9 cellular contexts compared by ENCODE assay signal in genomic region chr10:43120948-43121290, GRCh38. TPM values are rescaled to one million over a fixed set of nuclear protein-coding genes. Genes with fewer than 3 reads are reported as not detected.
DNase-seq lines count a peak whose midpoint lies in the region; ATAC-seq and TF ChIP-seq lines count a peak whose summit lies in the region.
"Had no signal": no experiment of that assay in that cellular context is flagged by ENCODE, and none has a peak within 500 bp of the region (broad histone marks: within the 10 kb centered on the region; RNA-seq: fewer than 3 reads in every experiment).

No MANE protein-coding gene starts in this region.

- intact Hi-C loops in prostate gland (cut with DNase I): no loop called here

- H3K27me3 ChIP-seq in CD8-positive, alpha-beta memory T cell (ENCODE audit: insufficient read depth, low read length, poor library complexity, severe bottlenecking): no peaks in the 10 kb centered on the region
- H3K27me3 ChIP-seq in osteoblast (ENCODE audit: insufficient read depth, low read length) (peaks cover 7% of the 10 kb centered on the region), prostate gland (replicated peaks; ENCODE audit: insufficient read depth) (no peaks in the 10 kb centered on the region)
- H3K27me3 ChIP-seq: adrenal gland had no signal

- peak overlapping the region in 7 of 8 donors; percentile 70 to 95 (median 90) for H3K27ac Mint-ChIP-seq in CD8-positive, alpha-beta memory T cell

- no peak overlapping the region for H3K27ac ChIP-seq in CD8-positive, alpha-beta memory T cell (ENCODE audit: low read depth, low read length)
- H3K27ac ChIP-seq in osteoblast (ENCODE audit: low read depth, low read length) (no peak overlapping the region), prostate gland (no peak overlapping the region)
- H3K27ac ChIP-seq: adrenal gland had no signal

- 75% methylated on average over 3 of the region's 3 CpGs for WGBS in prostate gland

- peaks cover 0 to 2% of the 10 kb centered on the region in 2 donors for H3K27me3 Mint-ChIP-seq in CD8-positive, alpha-beta memory T cell

- no peaks in the 10 kb centered on the region for H3K9me3 ChIP-seq in CD8-positive, alpha-beta memory T cell (ENCODE audit: low read length)
- no peaks in the 10 kb centered on the region for H3K9me3 ChIP-seq in osteoblast (ENCODE audit: low read depth, low read length)
- H3K9me3 ChIP-seq in prostate gland: no peaks in the 10 kb centered on the region
- H3K9me3 ChIP-seq: adrenal gland had no signal

- H3K79me2 ChIP-seq in osteoblast (ENCODE audit: insufficient read depth, low read length): no peaks in the 10 kb centered on the region

- H3K4me3 ChIP-seq in CD8-positive, alpha-beta memory T cell (ENCODE audit: low read length): peak overlapping the region; percentile 24
- H3K4me3 ChIP-seq in osteoblast (ENCODE audit: insufficient read depth, low read length) (no peak overlapping the region), prostate gland (no peak overlapping the region)
- H3K4me3 ChIP-seq: adrenal gland had no signal

- TF ChIP-seq POLR2A in prostate gland (IDR thresholded peaks at IDR 0.05): no peak

- POLR2A ChIA-PET in CD8-positive, alpha-beta memory T cell (lab: Charles Lee): interaction anchor here (0.8 to 2.7 kb wide), 3 partner anchors 8 to 19 kb away, joined by 3 to 12 read pairs (median 3); partner anchors contain the start of gene CSGALNACT2

- H3K9me3 Mint-ChIP-seq in CD8-positive, alpha-beta memory T cell: no peaks in the 10 kb centered on the region

- H3K4me2 ChIP-seq in osteoblast (ENCODE audit: insufficient read depth, low read length): no peak overlapping the region

- peak overlapping the region in 5 of 7 donors; percentile 45 to 75 (median 70) for H3K4me3 Mint-ChIP-seq in CD8-positive, alpha-beta memory T cell

- H4K20me1 ChIP-seq in osteoblast (ENCODE audit: insufficient read depth, low read length): no peaks in the 10 kb centered on the region

- no peak overlapping the region for H2AFZ ChIP-seq in osteoblast (ENCODE audit: low read length)

- peaks cover 23 to 26% (median 24%) of the 10 kb centered on the region in 3 donors for H3K4me1 Mint-ChIP-seq in CD8-positive, alpha-beta memory T cell

- ATAC-seq in GM19468 (IDR thresholded peaks at IDR 0.05; ENCODE audit: extremely low read depth, unreplicated experiment) (peak; percentile 52), HG03521 (IDR thresholded peaks at IDR 0.05; ENCODE audit: unreplicated experiment) (peak; percentile 66)

- TF ChIP-seq CTCF in osteoblast (IDR thresholded peaks at IDR 0.05; ENCODE audit: extremely low read depth, low read depth, low read length) (no peak), prostate gland (IDR thresholded peaks at IDR 0.05) (no peak)

- H3K4me1 ChIP-seq in CD8-positive, alpha-beta memory T cell (ENCODE audit: insufficient read depth, low read length): peaks cover 18% of the 10 kb centered on the region
- H3K4me1 ChIP-seq in osteoblast (ENCODE audit: insufficient read depth, low read length): no peaks in the 10 kb centered on the region
- H3K4me1 ChIP-seq in prostate gland (replicated peaks): no peaks in the 10 kb centered on the region
- H3K4me1 ChIP-seq: adrenal gland had no signal

- no peaks in the 10 kb centered on the region for H3K36me3 ChIP-seq in CD8-positive, alpha-beta memory T cell (ENCODE audit: insufficient read depth, low read length)
- H3K36me3 ChIP-seq in osteoblast (ENCODE audit: insufficient read depth, low read length) (no peaks in the 10 kb centered on the region), prostate gland (no peaks in the 10 kb centered on the region)
- H3K36me3 ChIP-seq: adrenal gland had no signal

- peak in 4 of 5 donors; percentile 14 to 71 (median 38) for DNase-seq in CD8-positive, alpha-beta memory T cell
- DNase-seq in activated CD8-positive, alpha-beta memory T cell treated with anti-CD3 and anti-CD28 coated beads, Interleukin-2, amount 50 U/mL, for 4 hours: peak; percentile 41
- DNase-seq in osteoblast (ENCODE audit: insufficient read length, low spot score, missing footprints) (peak; percentile 89), NCI-H2227 (lab: John Stamatoyannopoulos, UW; ENCODE audit: unreplicated experiment) (no peak), prostate gland (ENCODE audit: low spot score) (no peak), NCI-H82 (lab: John Stamatoyannopoulos, UW) (no peak)

- no peaks in the 10 kb centered on the region for H3K36me3 Mint-ChIP-seq in CD8-positive, alpha-beta memory T cell

- CTCF ChIA-PET in CD8-positive, alpha-beta memory T cell (lab: Charles Lee): interaction anchor here (1.1 to 1.9 kb wide), 4 partner anchors 15 to 84 kb away, joined by 3 to 6 read pairs (median 4); partner anchors contain the start of gene CSGALNACT2

RNA-seq across cellular contexts. Expression of gene CSGALNACT2, which starts 17.3 kb away (rescaled TPM):
- total RNA-seq in CD8-positive, alpha-beta memory T cell: 10 to 100 TPM; 21.0 to 21.7 TPM
- polyA plus RNA-seq in CD8-positive, alpha-beta memory T cell: 23.7 TPM
- total RNA-seq in osteoblast (31.8 and 37.7 TPM in 2 replicates), prostate gland (10 to 100 TPM in 1 of 2 donors, 1 to 10 TPM in 1; 10.0 to 15.9 TPM)

RNA-seq across cellular contexts. Expression of gene RET, which starts 44.0 kb away (rescaled TPM):
- under 1 TPM in 1 of 2 experiments, not detected in 1; 0.24 TPM for total RNA-seq in CD8-positive, alpha-beta memory T cell
- polyA plus RNA-seq in CD8-positive, alpha-beta memory T cell: 0.06 TPM
- total RNA-seq in osteoblast: under 0.01 TPM in 2 replicates
- total RNA-seq in prostate gland: 1 to 10 TPM; 3.6 to 8.7 TPM

Comparison
In these comparisons a context has a peak if more than half of its experiments do, and no peak if none do; other contexts are left out.
1. DNase-seq: peak in CD8-positive, alpha-beta memory T cell (4 of 5), activated CD8-positive, alpha-beta memory T cell treated with anti-CD3 and anti-CD28 coated beads, Interleukin-2, amount 50 U/mL, for 4 hours (single experiment) and osteoblast (single experiment); none in NCI-H2227 (single experiment), prostate gland (single experiment) and NCI-H82 (single experiment).